In genomic region chr12:56104109-56104814, GRCh38 we compare ENCODE assay signal across 1 cellular context.
TF ChIP-seq lines count a peak whose summit lies in the region.

Gene PA2G4, plus strand, starts transcription at chr12:56104559. Its CDS starts 179 bp downstream, at chr12:56104738.

TF ChIP-seq in K562, 482 proteins besides CTCF, POLR2A, EP300 and RAD21 (continued from another document and continues in another):
- peak; percentile 95 to 97 for TF ChIP-seq E2F6 (IDR thresholded peaks at IDR 0.05; ENCODE audit: borderline replicate concordance in 1 of 2, extremely low read depth in 1 of 2, insufficient read depth in 1 of 2, insufficient read length in 1 of 2, low read depth in 1 of 2, low read length in 1 of 2, poor library complexity in 1 of 2, severe bottlenecking in 1 of 2)
- peak; percentile 24; the same call in 1 of the 2 replicates for TF ChIP-seq MTA1 (IDR thresholded peaks at IDR 0.05; ENCODE audit: borderline replicate concordance)
- TF ChIP-seq FIP1L1 (IDR thresholded peaks at IDR 0.05; ENCODE audit: low read depth, low read length, poor library complexity, severe bottlenecking) = peak; percentile 68
- no peak for TF ChIP-seq TARDBP (IDR thresholded peaks at IDR 0.05)
- peak; percentile 84 for TF ChIP-seq CREM (IDR thresholded peaks at IDR 0.05; ENCODE audit: low read depth)
- peak; percentile 98 for TF ChIP-seq KDM5B (IDR thresholded peaks at IDR 0.05; ENCODE audit: insufficient replicate concordance, low read depth, low read length)
- TF ChIP-seq, protein P1, sequence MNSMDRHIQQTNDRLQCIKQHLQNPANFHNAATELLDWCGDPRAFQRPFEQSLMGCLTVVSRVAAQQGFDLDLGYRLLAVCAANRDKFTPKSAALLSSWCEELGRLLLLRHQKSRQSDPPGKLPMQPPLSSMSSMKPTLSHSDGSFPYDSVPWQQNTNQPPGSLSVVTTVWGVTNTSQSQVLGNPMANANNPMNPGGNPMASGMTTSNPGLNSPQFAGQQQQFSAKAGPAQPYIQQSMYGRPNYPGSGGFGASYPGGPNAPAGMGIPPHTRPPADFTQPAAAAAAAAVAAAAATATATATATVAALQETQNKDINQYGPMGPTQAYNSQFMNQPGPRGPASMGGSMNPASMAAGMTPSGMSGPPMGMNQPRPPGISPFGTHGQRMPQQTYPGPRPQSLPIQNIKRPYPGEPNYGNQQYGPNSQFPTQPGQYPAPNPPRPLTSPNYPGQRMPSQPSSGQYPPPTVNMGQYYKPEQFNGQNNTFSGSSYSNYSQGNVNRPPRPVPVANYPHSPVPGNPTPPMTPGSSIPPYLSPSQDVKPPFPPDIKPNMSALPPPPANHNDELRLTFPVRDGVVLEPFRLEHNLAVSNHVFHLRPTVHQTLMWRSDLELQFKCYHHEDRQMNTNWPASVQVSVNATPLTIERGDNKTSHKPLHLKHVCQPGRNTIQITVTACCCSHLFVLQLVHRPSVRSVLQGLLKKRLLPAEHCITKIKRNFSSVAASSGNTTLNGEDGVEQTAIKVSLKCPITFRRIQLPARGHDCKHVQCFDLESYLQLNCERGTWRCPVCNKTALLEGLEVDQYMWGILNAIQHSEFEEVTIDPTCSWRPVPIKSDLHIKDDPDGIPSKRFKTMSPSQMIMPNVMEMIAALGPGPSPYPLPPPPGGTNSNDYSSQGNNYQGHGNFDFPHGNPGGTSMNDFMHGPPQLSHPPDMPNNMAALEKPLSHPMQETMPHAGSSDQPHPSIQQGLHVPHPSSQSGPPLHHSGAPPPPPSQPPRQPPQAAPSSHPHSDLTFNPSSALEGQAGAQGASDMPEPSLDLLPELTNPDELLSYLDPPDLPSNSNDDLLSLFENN (IDR thresholded peaks at IDR 0.05; ENCODE audit: low read depth in 2 of 2, low read length in 2 of 2) = peak in 1 of 2 experiments; percentile 23; a peak in 1 of 4 replicates
- 0 out of 2 replicates have a peak, but pooled peaks have one; percentile 16 for TF ChIP-seq HDGF (IDR thresholded peaks at IDR 0.05)
- 0 out of 2 replicates have a peak, but pooled peaks have one; percentile 12 for TF ChIP-seq ZBTB2 (IDR thresholded peaks at IDR 0.05)
- TF ChIP-seq MXI1 (IDR thresholded peaks at IDR 0.05; ENCODE audit: low read depth, low read length) = peak; percentile 89
- TF ChIP-seq, protein P2, sequence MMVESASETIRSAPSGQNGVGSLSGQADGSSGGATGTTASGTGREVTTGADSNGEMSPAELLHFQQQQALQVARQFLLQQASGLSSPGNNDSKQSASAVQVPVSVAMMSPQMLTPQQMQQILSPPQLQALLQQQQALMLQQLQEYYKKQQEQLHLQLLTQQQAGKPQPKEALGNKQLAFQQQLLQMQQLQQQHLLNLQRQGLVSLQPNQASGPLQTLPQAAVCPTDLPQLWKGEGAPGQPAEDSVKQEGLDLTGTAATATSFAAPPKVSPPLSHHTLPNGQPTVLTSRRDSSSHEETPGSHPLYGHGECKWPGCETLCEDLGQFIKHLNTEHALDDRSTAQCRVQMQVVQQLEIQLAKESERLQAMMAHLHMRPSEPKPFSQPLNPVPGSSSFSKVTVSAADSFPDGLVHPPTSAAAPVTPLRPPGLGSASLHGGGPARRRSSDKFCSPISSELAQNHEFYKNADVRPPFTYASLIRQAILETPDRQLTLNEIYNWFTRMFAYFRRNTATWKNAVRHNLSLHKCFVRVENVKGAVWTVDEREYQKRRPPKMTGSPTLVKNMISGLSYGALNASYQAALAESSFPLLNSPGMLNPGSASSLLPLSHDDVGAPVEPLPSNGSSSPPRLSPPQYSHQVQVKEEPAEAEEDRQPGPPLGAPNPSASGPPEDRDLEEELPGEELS (CRISPR knock-in tag; IDR thresholded peaks at IDR 0.05; ENCODE audit: borderline replicate concordance) = no peak; the same call in 1 of the 2 replicates
- TF ChIP-seq TEAD1 (CRISPR knock-in tag; IDR thresholded peaks at IDR 0.05) = peak in 1 of 2 experiments; percentile 89; a peak in 2 of 4 replicates
- TF ChIP-seq, protein P3, sequence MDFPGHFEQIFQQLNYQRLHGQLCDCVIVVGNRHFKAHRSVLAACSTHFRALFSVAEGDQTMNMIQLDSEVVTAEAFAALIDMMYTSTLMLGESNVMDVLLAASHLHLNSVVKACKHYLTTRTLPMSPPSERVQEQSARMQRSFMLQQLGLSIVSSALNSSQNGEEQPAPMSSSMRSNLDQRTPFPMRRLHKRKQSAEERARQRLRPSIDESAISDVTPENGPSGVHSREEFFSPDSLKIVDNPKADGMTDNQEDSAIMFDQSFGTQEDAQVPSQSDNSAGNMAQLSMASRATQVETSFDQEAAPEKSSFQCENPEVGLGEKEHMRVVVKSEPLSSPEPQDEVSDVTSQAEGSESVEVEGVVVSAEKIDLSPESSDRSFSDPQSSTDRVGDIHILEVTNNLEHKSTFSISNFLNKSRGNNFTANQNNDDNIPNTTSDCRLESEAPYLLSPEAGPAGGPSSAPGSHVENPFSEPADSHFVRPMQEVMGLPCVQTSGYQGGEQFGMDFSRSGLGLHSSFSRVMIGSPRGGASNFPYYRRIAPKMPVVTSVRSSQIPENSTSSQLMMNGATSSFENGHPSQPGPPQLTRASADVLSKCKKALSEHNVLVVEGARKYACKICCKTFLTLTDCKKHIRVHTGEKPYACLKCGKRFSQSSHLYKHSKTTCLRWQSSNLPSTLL (IDR thresholded peaks at IDR 0.05) = peak; percentile 70; the same call in 1 of the 2 replicates
- TF ChIP-seq ZNF583 (CRISPR knock-in tag; IDR thresholded peaks at IDR 0.05) = peak; percentile 69; the same call in 1 of the 2 replicates
- 0 out of 2 replicates have a peak, but pooled peaks have one; percentile 2 for TF ChIP-seq ARID1B (IDR thresholded peaks at IDR 0.05)
- TF ChIP-seq MAZ (CRISPR knock-in tag; conservative IDR thresholded peaks at IDR 0.05 in 1 of 2, IDR thresholded peaks at IDR 0.05 in 1 of 2) = peak; percentile 70 to 74; a peak in 2 of 4 replicates
- TF ChIP-seq, protein P4, sequence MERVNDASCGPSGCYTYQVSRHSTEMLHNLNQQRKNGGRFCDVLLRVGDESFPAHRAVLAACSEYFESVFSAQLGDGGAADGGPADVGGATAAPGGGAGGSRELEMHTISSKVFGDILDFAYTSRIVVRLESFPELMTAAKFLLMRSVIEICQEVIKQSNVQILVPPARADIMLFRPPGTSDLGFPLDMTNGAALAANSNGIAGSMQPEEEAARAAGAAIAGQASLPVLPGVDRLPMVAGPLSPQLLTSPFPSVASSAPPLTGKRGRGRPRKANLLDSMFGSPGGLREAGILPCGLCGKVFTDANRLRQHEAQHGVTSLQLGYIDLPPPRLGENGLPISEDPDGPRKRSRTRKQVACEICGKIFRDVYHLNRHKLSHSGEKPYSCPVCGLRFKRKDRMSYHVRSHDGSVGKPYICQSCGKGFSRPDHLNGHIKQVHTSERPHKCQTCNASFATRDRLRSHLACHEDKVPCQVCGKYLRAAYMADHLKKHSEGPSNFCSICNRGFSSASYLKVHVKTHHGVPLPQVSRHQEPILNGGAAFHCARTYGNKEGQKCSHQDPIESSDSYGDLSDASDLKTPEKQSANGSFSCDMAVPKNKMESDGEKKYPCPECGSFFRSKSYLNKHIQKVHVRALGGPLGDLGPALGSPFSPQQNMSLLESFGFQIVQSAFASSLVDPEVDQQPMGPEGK (CRISPR knock-in tag; IDR thresholded peaks at IDR 0.05; ENCODE audit: borderline replicate concordance) = no peak
- TF ChIP-seq CEBPZ (IDR thresholded peaks at IDR 0.05; ENCODE audit: borderline replicate concordance, low read depth, low read length) = no peak
- TF ChIP-seq ZBED1 (IDR thresholded peaks at IDR 0.05) = peak; percentile 78
- no peak for TF ChIP-seq TRIM24 (IDR thresholded peaks at IDR 0.05)
- TF ChIP-seq, protein P5, sequence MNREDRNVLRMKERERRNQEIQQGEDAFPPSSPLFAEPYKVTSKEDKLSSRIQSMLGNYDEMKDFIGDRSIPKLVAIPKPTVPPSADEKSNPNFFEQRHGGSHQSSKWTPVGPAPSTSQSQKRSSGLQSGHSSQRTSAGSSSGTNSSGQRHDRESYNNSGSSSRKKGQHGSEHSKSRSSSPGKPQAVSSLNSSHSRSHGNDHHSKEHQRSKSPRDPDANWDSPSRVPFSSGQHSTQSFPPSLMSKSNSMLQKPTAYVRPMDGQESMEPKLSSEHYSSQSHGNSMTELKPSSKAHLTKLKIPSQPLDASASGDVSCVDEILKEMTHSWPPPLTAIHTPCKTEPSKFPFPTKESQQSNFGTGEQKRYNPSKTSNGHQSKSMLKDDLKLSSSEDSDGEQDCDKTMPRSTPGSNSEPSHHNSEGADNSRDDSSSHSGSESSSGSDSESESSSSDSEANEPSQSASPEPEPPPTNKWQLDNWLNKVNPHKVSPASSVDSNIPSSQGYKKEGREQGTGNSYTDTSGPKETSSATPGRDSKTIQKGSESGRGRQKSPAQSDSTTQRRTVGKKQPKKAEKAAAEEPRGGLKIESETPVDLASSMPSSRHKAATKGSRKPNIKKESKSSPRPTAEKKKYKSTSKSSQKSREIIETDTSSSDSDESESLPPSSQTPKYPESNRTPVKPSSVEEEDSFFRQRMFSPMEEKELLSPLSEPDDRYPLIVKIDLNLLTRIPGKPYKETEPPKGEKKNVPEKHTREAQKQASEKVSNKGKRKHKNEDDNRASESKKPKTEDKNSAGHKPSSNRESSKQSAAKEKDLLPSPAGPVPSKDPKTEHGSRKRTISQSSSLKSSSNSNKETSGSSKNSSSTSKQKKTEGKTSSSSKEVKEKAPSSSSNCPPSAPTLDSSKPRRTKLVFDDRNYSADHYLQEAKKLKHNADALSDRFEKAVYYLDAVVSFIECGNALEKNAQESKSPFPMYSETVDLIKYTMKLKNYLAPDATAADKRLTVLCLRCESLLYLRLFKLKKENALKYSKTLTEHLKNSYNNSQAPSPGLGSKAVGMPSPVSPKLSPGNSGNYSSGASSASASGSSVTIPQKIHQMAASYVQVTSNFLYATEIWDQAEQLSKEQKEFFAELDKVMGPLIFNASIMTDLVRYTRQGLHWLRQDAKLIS (CRISPR knock-in tag; IDR thresholded peaks at IDR 0.05) = peak; percentile 97
- no peak for TF ChIP-seq ZNF431 (CRISPR knock-in tag; IDR thresholded peaks at IDR 0.05)
- peak; percentile 91; the same call in 1 of the 2 replicates for TF ChIP-seq CC2D1A (IDR thresholded peaks at IDR 0.05)
- TF ChIP-seq LCOR (CRISPR knock-in tag; IDR thresholded peaks at IDR 0.05) = peak; percentile 97
- peak; percentile 17; the same call in 1 of the 2 replicates for TF ChIP-seq ZBTB12 (CRISPR knock-in tag; IDR thresholded peaks at IDR 0.05)
- TF ChIP-seq ZKSCAN8 (CRISPR knock-in tag; IDR thresholded peaks at IDR 0.05) = no peak
- TF ChIP-seq ZNF584 (CRISPR knock-in tag; IDR thresholded peaks at IDR 0.05; ENCODE audit: low read depth) = no peak
- TF ChIP-seq, protein P6, sequence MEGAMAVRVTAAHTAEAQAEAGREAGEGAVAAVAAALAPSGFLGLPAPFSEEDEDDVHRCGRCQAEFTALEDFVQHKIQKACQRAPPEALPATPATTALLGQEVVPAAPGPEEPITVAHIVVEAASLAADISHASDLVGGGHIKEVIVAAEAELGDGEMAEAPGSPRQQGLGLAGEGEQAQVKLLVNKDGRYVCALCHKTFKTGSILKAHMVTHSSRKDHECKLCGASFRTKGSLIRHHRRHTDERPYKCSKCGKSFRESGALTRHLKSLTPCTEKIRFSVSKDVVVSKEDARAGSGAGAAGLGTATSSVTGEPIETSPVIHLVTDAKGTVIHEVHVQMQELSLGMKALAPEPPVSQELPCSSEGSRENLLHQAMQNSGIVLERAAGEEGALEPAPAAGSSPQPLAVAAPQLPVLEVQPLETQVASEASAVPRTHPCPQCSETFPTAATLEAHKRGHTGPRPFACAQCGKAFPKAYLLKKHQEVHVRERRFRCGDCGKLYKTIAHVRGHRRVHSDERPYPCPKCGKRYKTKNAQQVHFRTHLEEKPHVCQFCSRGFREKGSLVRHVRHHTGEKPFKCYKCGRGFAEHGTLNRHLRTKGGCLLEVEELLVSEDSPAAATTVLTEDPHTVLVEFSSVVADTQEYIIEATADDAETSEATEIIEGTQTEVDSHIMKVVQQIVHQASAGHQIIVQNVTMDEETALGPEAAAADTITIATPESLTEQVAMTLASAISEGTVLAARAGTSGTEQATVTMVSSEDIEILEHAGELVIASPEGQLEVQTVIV (CRISPR knock-in tag; IDR thresholded peaks at IDR 0.05; ENCODE audit: borderline replicate concordance) = no peak
- no peak for TF ChIP-seq DNMT1 (IDR thresholded peaks at IDR 0.05)
